9 cellular contexts compared by ENCODE assay signal in the genomic region with DNA sequence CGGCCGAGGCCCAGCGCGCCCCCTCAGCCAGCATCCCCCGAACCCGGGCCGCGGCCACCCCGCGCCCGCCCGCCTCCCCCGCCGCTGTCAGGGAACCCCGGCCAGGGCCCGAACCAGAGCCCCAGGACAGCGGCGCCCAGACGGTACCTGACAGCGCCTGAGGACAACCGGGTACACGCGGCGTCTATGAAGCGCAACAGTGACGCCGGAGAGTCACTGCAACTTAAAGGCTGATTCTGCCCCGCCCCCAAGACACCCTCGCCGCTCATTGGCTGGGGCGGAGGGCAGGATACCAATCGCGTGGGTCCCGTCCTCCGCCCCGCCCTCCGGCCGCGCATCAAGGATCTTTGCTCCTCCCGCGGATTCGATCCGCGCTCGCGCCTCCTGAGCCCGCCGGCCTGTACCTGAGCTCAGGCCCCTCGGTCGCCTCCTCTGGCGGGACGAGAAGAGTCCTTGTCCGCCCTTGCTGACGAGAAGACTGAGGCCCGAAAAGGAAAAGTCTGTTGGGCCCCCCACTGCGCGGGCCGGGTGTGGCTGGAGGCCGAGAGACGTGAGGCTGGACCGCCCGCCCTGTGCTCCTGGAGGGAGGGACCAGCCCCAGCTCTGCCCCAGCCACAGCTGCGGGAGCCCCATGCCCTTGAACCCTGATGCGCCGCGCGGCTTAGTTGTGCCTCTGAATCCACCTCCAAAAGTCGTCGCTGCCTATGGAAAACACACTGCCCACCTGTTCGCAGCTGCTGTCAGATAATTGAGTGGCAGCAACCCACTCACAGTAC. TPM values are rescaled to one million over a fixed set of nuclear protein-coding genes. Genes with fewer than 3 reads are reported as not detected.
DNase-seq lines count a peak whose midpoint lies in the region; ATAC-seq, FAIRE-seq and TF ChIP-seq lines count a peak whose summit lies in the region.
"Had no signal": no experiment of that assay in that cellular context is flagged by ENCODE, and none has a peak within 500 bp of the region (broad histone marks: within the 10 kb centered on the region; RNA-seq: fewer than 3 reads in every experiment).

TSS of gene OAT (minus strand) at position 198 of the 776 bp plus-strand sequence. CDS start 6,752 bp downstream, outside the sequence.

- TF ChIP-seq POLR2A in GM19099 (IDR thresholded peaks at IDR 0.05; ENCODE audit: extremely low read depth, insufficient read length, low read depth): peak; percentile 40

- peak; percentile 99 for DNase-seq in AG20443 (ENCODE audit: low spot score)
- DNase-seq in NCI-H510A (lab: John Stamatoyannopoulos, UW): peak; percentile 95
- DNase-seq in activated CD4-positive, alpha-beta T cell treated with anti-CD3 and anti-CD28 coated beads for 24 hours (ENCODE audit: low read depth in 2 of 2): peak; percentile 93 to 94
- DNase-seq in cerebellum (ENCODE audit: low spot score): peak; percentile 99
- peak; percentile 87 for DNase-seq in keratinocyte (ENCODE audit: low read depth, low spot score)
- DNase-seq in stimulated activated CD4-positive, alpha-beta T cell treated with anti-CD3 and anti-CD28 coated beads, Interleukin-12 subunit alpha, Interleukin-12 subunit beta, amount 100 ng/mL, for 48 hours (ENCODE audit: low read depth in 2 of 3, low spot score in 1 of 3): peak; percentile 91 to 97 (median 92)

- dilution Hi-C loops in keratinocyte (cut with MboI; ENCODE audit: extremely low pct_ligation_motif_present, low sequenced_read_pairs): no loop called here

- peaks cover 5% of the 10 kb centered on the region for H4K20me1 ChIP-seq in keratinocyte (ENCODE audit: control insufficient read depth, extremely low read depth, insufficient read depth, low read length)

- peak; percentile 43 for FAIRE-seq in keratinocyte (lab: Jason Lieb, UNC)
- FAIRE-seq: colon had no signal

- H3K4me2 ChIP-seq in keratinocyte (ENCODE audit: control insufficient read depth, extremely low read depth, insufficient read depth, low read depth, low read length): peak within 1 kb of the TSS; percentile 84

- peak within 1 kb of the TSS; percentile 76 for H3K27ac ChIP-seq in keratinocyte (ENCODE audit: control insufficient read depth, insufficient read depth, low read length)

- H3K9me3 ChIP-seq in keratinocyte (ENCODE audit: control insufficient read depth, low read depth, low read length): no peaks in the 10 kb centered on the region

- peaks cover 46% of the 10 kb centered on the region for H3K79me2 ChIP-seq in keratinocyte (ENCODE audit: control insufficient read depth, insufficient read depth, low read length)

- H3K4me3 ChIP-seq in keratinocyte (ENCODE audit: control insufficient read depth in 2 of 3, extremely low read depth in 1 of 3, insufficient read depth in 2 of 3, low read depth in 1 of 3, low read length in 3 of 3): peak within 1 kb of the TSS; percentile 76 to 85 (median 78)

- H3K36me3 ChIP-seq in keratinocyte (ENCODE audit: control insufficient read depth in 2 of 2, extremely low read depth in 1 of 2, insufficient read depth in 2 of 2, low read length in 2 of 2): no peaks in the 10 kb centered on the region

- peak within 1 kb of the TSS; percentile 81 for H3K9ac ChIP-seq in keratinocyte (ENCODE audit: control insufficient read depth, extremely low read depth, insufficient read depth, low read length)

- H2AFZ ChIP-seq in keratinocyte (ENCODE audit: control insufficient read depth, low read length): peak within 1 kb of the TSS; percentile 81

- ATAC-seq in HG03378 (IDR thresholded peaks at IDR 0.05; ENCODE audit: unreplicated experiment): peak; percentile 95

- H3K4me1 ChIP-seq in keratinocyte (ENCODE audit: control insufficient read depth, extremely low read depth, insufficient read depth, low read length): peaks cover 25% of the 10 kb centered on the region

- peak in 1 of 3 experiments; percentile 17 for TF ChIP-seq CTCF in keratinocyte (optimal IDR thresholded peaks at IDR 0.05 in 1 of 3, IDR thresholded peaks at IDR 0.05 in 1 of 3, conservative IDR thresholded peaks at IDR 0.05 in 1 of 3; ENCODE audit: extremely low read depth in 1 of 3, insufficient read depth in 2 of 3, low read length in 3 of 3)

- no peaks in the 10 kb centered on the region for H3K9me1 ChIP-seq in keratinocyte (ENCODE audit: control insufficient read depth, extremely low read depth, insufficient read depth, low read length)

- H3K27me3 ChIP-seq in keratinocyte (ENCODE audit: control insufficient read depth, extremely low read depth, insufficient read depth, low read length): no peaks in the 10 kb centered on the region

RNA-seq across cellular contexts. Expression of gene OAT, which starts in this region (rescaled TPM):
- 73.3 TPM for total RNA-seq in cerebellum
- 310 to 528 TPM (median 427 TPM) in 3 replicates for polyA plus RNA-seq in keratinocyte
- 38.5 TPM for polyA plus RNA-seq in keratinocyte (2011; ENCODE audit: low read depth)
- polyA plus RNA-seq in keratinocyte (2011; cell fraction: cytosol; rRNA removed): 212 and 359 TPM in 2 replicates
- 329 and 426 TPM in 2 replicates for polyA plus RNA-seq in keratinocyte (2011; cell fraction: nucleus; rRNA removed)
- 96.8 and 332 TPM in 2 replicates for polyA plus RNA-seq in keratinocyte (2012; ENCODE audit: low replicate concordance)
- 145 to 269 TPM (median 183 TPM) in 3 replicates for polyA minus RNA-seq in keratinocyte
- polyA minus RNA-seq in keratinocyte (2011; cell fraction: cytosol; rRNA and poly(A)+ RNA removed): 150 TPM
- polyA minus RNA-seq in keratinocyte (2011; cell fraction: nucleus; rRNA and poly(A)+ RNA removed): 149 and 237 TPM in 2 replicates

Comparison
In these comparisons a context has a peak if more than half of its experiments do, and no peak if none do; other contexts are left out.
1. Peak in every context shown above with its lines: DNase-seq, ATAC-seq, H3K4me3 ChIP-seq and H3K27ac ChIP-seq.